Comparison of ENCODE assay signal across 23 cellular contexts in genomic region chr3:46887980-46888494, GRCh38. TPM values are rescaled to one million over a fixed set of nuclear protein-coding genes. Genes with fewer than 3 reads are reported as not detected.
"Had no signal": no experiment of that assay in that cellular context is flagged by ENCODE, and none has a peak within 500 bp of the region (broad histone marks: within the 10 kb centered on the region; RNA-seq: fewer than 3 reads in every experiment).

No MANE protein-coding gene starts in this region.

- H3K27ac ChIP-seq: hepatocyte, neutrophil, ovary, prostate gland, testis, vagina had no signal

- H2AFZ ChIP-seq: hepatocyte had no signal

- H3K36me3 Mint-ChIP-seq: activated naive CD4-positive, alpha-beta T cell treated with anti-CD3 and anti-CD28 coated beads, Interleukin-2, amount 50 U/mL, for 72 hours; brain; natural killer cell had no signal

- H3K36me3 ChIP-seq: neutrophil, ovary, prostate gland, spleen, vagina had no signal

- H3K9me3 Mint-ChIP-seq: activated naive CD4-positive, alpha-beta T cell treated with anti-CD3 and anti-CD28 coated beads, Interleukin-2, amount 50 U/mL, for 72 hours; dendritic cell treated with granulocyte-macrophage colony-stimulating factor and Interleukin-4, amounts not matched to agents 40 ng/mL and 50 ng/mL, for 4 days; natural killer cell had no signal

- H3K4me1 ChIP-seq: prostate gland had no signal

- H3K4me3 Mint-ChIP-seq: dendritic cell treated with granulocyte-macrophage colony-stimulating factor and Interleukin-4, amounts not matched to agents 40 ng/mL and 50 ng/mL, for 4 days; natural killer cell had no signal

- H3K9me3 ChIP-seq: neutrophil, ovary, prostate gland, spleen, testis, vagina had no signal

- H3K27ac Mint-ChIP-seq: activated naive CD4-positive, alpha-beta T cell treated with anti-CD3 and anti-CD28 coated beads, Interleukin-2, amount 50 U/mL, for 72 hours; dendritic cell treated with granulocyte-macrophage colony-stimulating factor and Interleukin-4, amounts not matched to agents 40 ng/mL and 50 ng/mL, for 4 days; natural killer cell had no signal

- DNase-seq: activated gamma-delta T cell treated with Interleukin-2 at 50 U/mL for 16 hours; activated T-cell treated with anti-CD3 and anti-CD28 coated beads, Interleukin-2, amount 50 U/mL, for 1 hour; aorta; effector CD8-positive, alpha-beta T cell; foreskin melanocyte; left ventricle myocardium superior; mammary epithelial cell; midbrain; natural killer cell; ovary; spleen; stimulated activated CD4-positive, alpha-beta T cell treated with anti-CD3 and anti-CD28 coated beads, Interleukin-4, amount 100 ng/mL, for 1 hour; stimulated activated naive CD4-positive, alpha-beta T cell; testis; trophoblast cell had no signal

- H3K27me3 ChIP-seq: ovary, testis, vagina had no signal

- H3K4me3 ChIP-seq: hepatocyte, ovary, prostate gland, spleen, testis, vagina had no signal

- ATAC-seq: activated naive CD4-positive, alpha-beta T cell treated with anti-CD3 and anti-CD28 coated beads, Interleukin-2, amount 50 U/mL, for 72 hours; esophagus mucosa; left ventricle myocardium superior; natural killer cell had no signal

- H3K4me2 ChIP-seq: hepatocyte had no signal

RNA-seq across cellular contexts. Expression of gene PTH1R, which starts 10.5 kb away (rescaled TPM):
- total RNA-seq: activated naive CD4-positive, alpha-beta T cell treated with anti-CD3 and anti-CD28 coated beads, Interleukin-2, amount 50 U/mL, for 72 hours; natural killer cell had no signal
- polyA plus RNA-seq: mammary epithelial cell had no signal

RNA-seq across cellular contexts. Expression of gene MYL3, which starts 24.8 kb away (rescaled TPM):
- total RNA-seq: activated naive CD4-positive, alpha-beta T cell treated with anti-CD3 and anti-CD28 coated beads, Interleukin-2, amount 50 U/mL, for 72 hours; mammary epithelial cell; natural killer cell; vagina had no signal
- polyA plus RNA-seq: mammary epithelial cell had no signal
